Comparison of ENCODE assay signal across 1 cellular context in the genomic region with DNA sequence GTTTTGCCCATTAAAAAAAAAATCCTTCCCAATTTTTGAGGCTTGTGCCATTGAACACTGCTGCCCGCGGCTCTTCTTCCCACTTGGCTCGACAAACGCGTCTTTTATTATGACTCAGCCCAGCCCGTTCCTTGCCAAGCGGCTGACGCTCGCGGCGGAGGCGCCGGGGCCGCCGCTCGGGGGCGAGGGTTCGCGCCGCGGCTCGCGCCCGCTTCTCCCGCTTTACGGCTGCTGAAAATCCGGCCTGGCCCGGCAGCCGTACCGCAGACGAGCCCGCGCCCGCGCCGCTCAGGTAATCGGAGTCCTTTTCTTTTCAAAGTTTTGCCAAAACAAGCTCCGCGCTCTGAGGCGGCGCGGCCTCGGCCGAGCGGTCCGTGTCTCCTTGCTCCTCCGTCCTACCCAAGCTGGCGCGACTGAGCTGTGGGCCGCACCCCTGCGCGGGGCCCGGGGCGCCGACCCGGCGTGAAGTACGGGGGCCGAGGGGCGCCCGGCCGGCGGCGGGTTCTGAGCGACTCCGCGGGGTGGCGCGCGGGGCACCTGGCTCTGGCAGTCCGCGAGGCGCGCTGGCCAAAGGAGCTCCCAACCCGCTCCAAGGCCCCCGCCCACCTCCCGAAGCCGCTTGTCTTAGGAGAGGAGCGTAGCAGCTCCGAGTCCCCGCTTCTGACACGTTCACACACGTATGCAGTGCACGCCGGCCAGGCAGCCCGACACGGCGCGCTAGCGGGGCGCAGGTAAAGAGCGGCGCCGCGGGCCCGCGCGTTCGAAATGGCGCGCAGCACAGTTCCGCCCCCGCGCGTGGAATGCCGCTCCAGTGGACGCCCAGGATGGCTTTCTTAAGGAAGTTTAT.
A peak's percentile ranks its signal among the peaks of the same experiment; 100 is the strongest.
TF ChIP-seq lines count a peak whose summit lies in the region.

No MANE protein-coding gene starts in this region.

TF ChIP-seq in HepG2, 621 proteins besides CTCF, POLR2A, EP300 and RAD21 (continued from another document and continues in another):
- TF ChIP-seq ZNF142 (CRISPR knock-in tag; IDR thresholded peaks at IDR 0.05) (peak; percentile 67), ZNF513 (CRISPR knock-in tag; conservative IDR thresholded peaks at IDR 0.05) (no peak), SRSF4 (IDR thresholded peaks at IDR 0.05; ENCODE audit: low read depth, low read length, poor library complexity, severe bottlenecking) (no peak), MBD4 (IDR thresholded peaks at IDR 0.05; ENCODE audit: borderline replicate concordance, low read length) (no peak), GATAD1 (CRISPR knock-in tag; IDR thresholded peaks at IDR 0.05) (peak; percentile 26; the same call in 1 of the 2 replicates), RBAK (CRISPR knock-in tag; IDR thresholded peaks at IDR 0.05) (no peak), ZFAT (CRISPR knock-in tag; conservative IDR thresholded peaks at IDR 0.05) (0 out of 2 replicates have a peak, but pooled peaks have one; percentile 41), MYNN (CRISPR knock-in tag; IDR thresholded peaks at IDR 0.05; ENCODE audit: low read depth) (no peak), HNF4G (IDR thresholded peaks at IDR 0.05; ENCODE audit: borderline replicate concordance, low read depth, low read length) (no peak), HNF4G (CRISPR knock-in tag; IDR thresholded peaks at IDR 0.05; ENCODE audit: borderline replicate concordance, low read depth) (no peak), CEBPZ (IDR thresholded peaks at IDR 0.05; ENCODE audit: low read length) (no peak), ZBTB42 (CRISPR knock-in tag; IDR thresholded peaks at IDR 0.05) (0 out of 2 replicates have a peak, but pooled peaks have one; percentile 50), ZNF891 (CRISPR knock-in tag; IDR thresholded peaks at IDR 0.05) (0 out of 2 replicates have a peak, but pooled peaks have one; percentile 24), CHD2 (IDR thresholded peaks at IDR 0.05; ENCODE audit: low read depth, low read length) (no peak), ZNF562 (CRISPR knock-in tag; IDR thresholded peaks at IDR 0.05; ENCODE audit: borderline replicate concordance) (0 out of 2 replicates have a peak, but pooled peaks have one; percentile 39), ARHGAP35 (CRISPR knock-in tag; IDR thresholded peaks at IDR 0.05; ENCODE audit: borderline replicate concordance) (0 out of 2 replicates have a peak, but pooled peaks have one; percentile 30), ZSCAN22 (CRISPR knock-in tag; IDR thresholded peaks at IDR 0.05) (no peak), ZFYVE20 (CRISPR knock-in tag; IDR thresholded peaks at IDR 0.05; ENCODE audit: borderline replicate concordance, low read depth) (no peak), ZNF326 (CRISPR knock-in tag; IDR thresholded peaks at IDR 0.05; ENCODE audit: borderline replicate concordance) (no peak), ZNF121 (CRISPR knock-in tag; IDR thresholded peaks at IDR 0.05) (no peak), PREB (CRISPR knock-in tag; IDR thresholded peaks at IDR 0.05) (no peak), TARDBP (CRISPR knock-in tag; IDR thresholded peaks at IDR 0.05) (0 out of 2 replicates have a peak, but pooled peaks have one; percentile 21), ZSCAN20 (CRISPR knock-in tag; IDR thresholded peaks at IDR 0.05; ENCODE audit: borderline replicate concordance) (peak; percentile 91; the same call in 1 of the 2 replicates), NKX3-1 (CRISPR knock-in tag; IDR thresholded peaks at IDR 0.05) (peak; percentile 78), NFRKB (IDR thresholded peaks at IDR 0.05) (no peak), MTA3 (CRISPR knock-in tag; IDR thresholded peaks at IDR 0.05) (no peak), ZBTB7B (CRISPR knock-in tag; IDR thresholded peaks at IDR 0.05) (no peak), ZNF510 (CRISPR knock-in tag; IDR thresholded peaks at IDR 0.05; ENCODE audit: low read depth) (no peak), ZNF337 (CRISPR knock-in tag; IDR thresholded peaks at IDR 0.05; ENCODE audit: borderline replicate concordance, low read depth) (no peak), AHR (CRISPR knock-in tag; IDR thresholded peaks at IDR 0.05) (no peak), ZMYM4 (CRISPR knock-in tag; IDR thresholded peaks at IDR 0.05) (no peak), MIER2 (CRISPR knock-in tag; IDR thresholded peaks at IDR 0.05) (no peak), RBFOX2 (IDR thresholded peaks at IDR 0.05; ENCODE audit: low read depth, low read length) (peak; percentile 65), HMG20B (CRISPR knock-in tag; conservative IDR thresholded peaks at IDR 0.05) (no peak), ASH2L (IDR thresholded peaks at IDR 0.05; ENCODE audit: insufficient read length, low read depth, low read length) (peak; percentile 50), TBL1XR1 (IDR thresholded peaks at IDR 0.05; ENCODE audit: borderline replicate concordance, low read length, partially characterized antibody) (no peak), XRCC5 (optimal IDR thresholded peaks at IDR 0.05; ENCODE audit: low read length) (peak; percentile 44), ZNF33A (CRISPR knock-in tag; IDR thresholded peaks at IDR 0.05; ENCODE audit: borderline replicate concordance) (no peak), BRF2 (CRISPR knock-in tag; IDR thresholded peaks at IDR 0.05) (peak; percentile 52; the same call in 1 of the 2 replicates), PRMT3 (CRISPR knock-in tag; IDR thresholded peaks at IDR 0.05; ENCODE audit: borderline replicate concordance, low read depth) (no peak), NR2F2 (IDR thresholded peaks at IDR 0.05; ENCODE audit: borderline replicate concordance, low read depth) (no peak), GABPB1 (CRISPR knock-in tag; IDR thresholded peaks at IDR 0.05) (peak; percentile 49; the same call in 1 of the 2 replicates), SNAPC5 (CRISPR knock-in tag; IDR thresholded peaks at IDR 0.05; ENCODE audit: borderline replicate concordance) (no peak), KLF12 (CRISPR knock-in tag; IDR thresholded peaks at IDR 0.05; ENCODE audit: borderline replicate concordance) (peak; percentile 80; the same call in 1 of the 2 replicates)
- TF ChIP-seq, protein P1, sequence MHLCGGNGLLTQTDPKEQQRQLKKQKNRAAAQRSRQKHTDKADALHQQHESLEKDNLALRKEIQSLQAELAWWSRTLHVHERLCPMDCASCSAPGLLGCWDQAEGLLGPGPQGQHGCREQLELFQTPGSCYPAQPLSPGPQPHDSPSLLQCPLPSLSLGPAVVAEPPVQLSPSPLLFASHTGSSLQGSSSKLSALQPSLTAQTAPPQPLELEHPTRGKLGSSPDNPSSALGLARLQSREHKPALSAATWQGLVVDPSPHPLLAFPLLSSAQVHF (CRISPR knock-in tag; IDR thresholded peaks at IDR 0.05), result peak; percentile 78; the same call in 1 of the 2 replicates
- TF ChIP-seq, protein P2, sequence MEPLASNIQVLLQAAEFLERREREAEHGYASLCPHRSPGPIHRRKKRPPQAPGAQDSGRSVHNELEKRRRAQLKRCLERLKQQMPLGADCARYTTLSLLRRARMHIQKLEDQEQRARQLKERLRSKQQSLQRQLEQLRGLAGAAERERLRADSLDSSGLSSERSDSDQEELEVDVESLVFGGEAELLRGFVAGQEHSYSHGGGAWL (CRISPR knock-in tag; IDR thresholded peaks at IDR 0.05), result peak; percentile 50; the same call in 1 of the 2 replicates
- TF ChIP-seq, protein P3, sequence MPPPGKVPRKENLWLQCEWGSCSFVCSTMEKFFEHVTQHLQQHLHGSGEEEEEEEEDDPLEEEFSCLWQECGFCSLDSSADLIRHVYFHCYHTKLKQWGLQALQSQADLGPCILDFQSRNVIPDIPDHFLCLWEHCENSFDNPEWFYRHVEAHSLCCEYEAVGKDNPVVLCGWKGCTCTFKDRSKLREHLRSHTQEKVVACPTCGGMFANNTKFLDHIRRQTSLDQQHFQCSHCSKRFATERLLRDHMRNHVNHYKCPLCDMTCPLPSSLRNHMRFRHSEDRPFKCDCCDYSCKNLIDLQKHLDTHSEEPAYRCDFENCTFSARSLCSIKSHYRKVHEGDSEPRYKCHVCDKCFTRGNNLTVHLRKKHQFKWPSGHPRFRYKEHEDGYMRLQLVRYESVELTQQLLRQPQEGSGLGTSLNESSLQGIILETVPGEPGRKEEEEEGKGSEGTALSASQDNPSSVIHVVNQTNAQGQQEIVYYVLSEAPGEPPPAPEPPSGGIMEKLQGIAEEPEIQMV (CRISPR knock-in tag; IDR thresholded peaks at IDR 0.05; ENCODE audit: low read depth), result no peak
